24 cellular contexts compared by ENCODE assay signal in genomic region chr2:239124152-239124899, GRCh38.
"Had no signal": no experiment of that assay in that cellular context is flagged by ENCODE, and none has a peak within 500 bp of the region (broad histone marks: within the 10 kb centered on the region; RNA-seq: fewer than 3 reads in every experiment).

No MANE protein-coding gene starts in this region.

- DNase-seq: cortex of kidney; effector memory CD4-positive, alpha-beta T cell; gastrocnemius medialis; immature natural killer cell; left cardiac atrium; left ventricle myocardium inferior; lower lobe of right lung; natural killer cell; occipital lobe; retina; sigmoid colon; stimulated activated CD4-positive, alpha-beta T cell treated with anti-CD3 and anti-CD28 coated beads, Interleukin-12 subunit alpha, Interleukin-12 subunit beta, amount 100 ng/mL, for 4 hours; stimulated activated naive CD4-positive, alpha-beta T cell; thyroid gland; uterus had no signal

- H3K4me3 Mint-ChIP-seq: immature natural killer cell, memory B cell, mesothelial cell of epicardium, natural killer cell, neural progenitor cell had no signal

- H3K27ac ChIP-seq: gastrocnemius medialis, left ventricle myocardium inferior, lower lobe of right lung, neural progenitor cell, parathyroid adenoma, prostate gland, skin epidermis, suprapubic skin, thyroid gland, upper lobe of left lung, uterus had no signal

- H3K4me3 ChIP-seq: gastrocnemius medialis, left ventricle myocardium inferior, lower lobe of right lung, neural progenitor cell, prostate gland, sigmoid colon, skin epidermis, suprapubic skin, thyroid gland, upper lobe of left lung, uterus had no signal

- H3K27me3 ChIP-seq: gastrocnemius medialis, neural progenitor cell, sigmoid colon, suprapubic skin, thyroid gland, upper lobe of left lung, uterus had no signal

- H3K4me1 ChIP-seq: gastrocnemius medialis, neural progenitor cell, parathyroid adenoma, prostate gland, suprapubic skin, thyroid gland, uterus had no signal

- H3K27ac Mint-ChIP-seq: memory B cell, mesothelial cell of epicardium, neural progenitor cell had no signal

- H3K9me3 ChIP-seq: gastrocnemius medialis, left ventricle myocardium inferior, lower lobe of right lung, prostate gland, sigmoid colon, suprapubic skin, thyroid gland, upper lobe of left lung, uterus had no signal

- H3K4me1 Mint-ChIP-seq: mesothelial cell of epicardium had no signal

- ATAC-seq: esophagus mucosa, gastrocnemius medialis, left cardiac atrium, lower lobe of right lung, natural killer cell had no signal

- H3K9me3 Mint-ChIP-seq: immature natural killer cell, memory B cell, mesothelial cell of epicardium, natural killer cell, neural progenitor cell had no signal
